Comparison of ENCODE assay signal across 12 cellular contexts in the genomic region with DNA sequence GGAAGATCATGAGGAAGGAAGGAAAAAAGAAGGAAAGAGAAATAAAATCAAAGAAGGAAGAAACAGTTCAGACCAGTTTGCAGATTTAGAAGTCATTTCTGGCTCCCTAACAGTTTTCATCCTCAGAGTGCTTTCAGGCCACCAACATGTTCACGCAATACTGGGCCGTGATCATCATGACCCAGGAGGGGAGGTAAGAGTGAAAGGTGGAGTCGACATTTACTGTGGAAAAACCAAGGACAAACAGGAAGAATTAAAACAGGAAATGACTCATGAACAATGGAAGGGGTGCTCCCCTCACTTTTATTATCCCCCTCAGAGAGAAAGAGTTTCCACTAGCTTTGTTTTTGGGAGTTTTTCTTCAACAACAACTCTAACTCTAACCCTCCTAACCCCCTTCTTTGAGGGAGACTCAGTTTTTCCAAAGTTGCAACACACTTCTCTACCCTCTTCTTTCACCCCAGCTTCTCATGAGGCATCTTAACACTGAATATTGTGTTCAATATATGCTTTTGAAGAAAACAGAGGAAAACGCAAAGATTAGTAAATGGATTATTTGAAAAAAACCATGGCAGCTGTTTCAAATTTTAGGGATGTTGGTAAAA.
DNase-seq lines count a peak whose midpoint lies in the region; ATAC-seq and TF ChIP-seq lines count a peak whose summit lies in the region.
"Had no signal": no experiment of that assay in that cellular context is flagged by ENCODE, and none has a peak within 500 bp of the region (broad histone marks: within the 10 kb centered on the region; RNA-seq: fewer than 3 reads in every experiment).

No MANE protein-coding gene starts in this region.

- no peak for TF ChIP-seq CTCF in OCI-LY1 (IDR thresholded peaks at IDR 0.05; ENCODE audit: low read length)

- no peaks in the 10 kb centered on the region for H3K9me2 ChIP-seq in OCI-LY1 (ENCODE audit: low read depth, low read length)
- H3K9me2 ChIP-seq: SK-N-SH had no signal

- no peaks in the 10 kb centered on the region for H3K79me2 ChIP-seq in OCI-LY1 (ENCODE audit: insufficient read depth, low read length)

- peak overlapping the region; percentile 56 for H3K4me2 ChIP-seq in OCI-LY1 (ENCODE audit: low read length)
- H3K4me2 ChIP-seq: SK-N-SH had no signal

- DNase-seq in activated T-cell treated with anti-CD3 and anti-CD28 coated beads, Interleukin-2, amount 50 U/mL, for 24 hours = no peak
- no peak for DNase-seq in activated T-cell treated with anti-CD3 and anti-CD28 coated beads for 4 hours
- DNase-seq in activated naive CD8-positive, alpha-beta T cell treated with anti-CD3 and anti-CD28 coated beads for 36 hours = peak; percentile 54
- DNase-seq in stimulated activated CD4-positive, alpha-beta T cell treated with anti-CD3 and anti-CD28 coated beads, Interleukin-2, amount 100 ng/mL, for 24 hours = peak; percentile 42 to 55
- DNase-seq in hippocampal formation (lab: John Stamatoyannopoulos, UW) = no peak
- no peak for DNase-seq in COLO668 (lab: John Stamatoyannopoulos, UW; ENCODE audit: unreplicated experiment)
- DNase-seq: NCI-H1105 treated with DMSO at 0.1 percent for 48 hours, right cardiac atrium, SK-N-SH had no signal

- H3K4me1 Mint-ChIP-seq in activated T-cell treated with anti-CD3 and anti-CD28 coated beads, Interleukin-2, amount 50 U/mL, for 24 hours (ENCODE audit: low read depth) = peaks cover 89% of the 10 kb centered on the region
- peaks cover 79% of the 10 kb centered on the region for H3K4me1 Mint-ChIP-seq in activated naive CD8-positive, alpha-beta T cell treated with anti-CD3 and anti-CD28 coated beads for 36 hours

- peaks cover 31% of the 10 kb centered on the region for H3K4me1 ChIP-seq in OCI-LY1 (ENCODE audit: insufficient read depth, low read length, severe bottlenecking)

- H3K36me3 ChIP-seq in OCI-LY1 (ENCODE audit: insufficient read depth, low read length) = no peaks in the 10 kb centered on the region
- H3K36me3 ChIP-seq: cardiac muscle cell had no signal

- H3K27ac Mint-ChIP-seq in activated T-cell treated with anti-CD3 and anti-CD28 coated beads, Interleukin-2, amount 50 U/mL, for 24 hours = peak overlapping the region; percentile 98
- H3K27ac Mint-ChIP-seq in activated naive CD8-positive, alpha-beta T cell treated with anti-CD3 and anti-CD28 coated beads for 36 hours = peak overlapping the region; percentile 99

- H3K4me3 Mint-ChIP-seq in activated T-cell treated with anti-CD3 and anti-CD28 coated beads, Interleukin-2, amount 50 U/mL, for 24 hours = peak overlapping the region; percentile 65
- peak overlapping the region; percentile 77 for H3K4me3 Mint-ChIP-seq in activated naive CD8-positive, alpha-beta T cell treated with anti-CD3 and anti-CD28 coated beads for 36 hours

- H3K4me3 ChIP-seq in OCI-LY1 (ENCODE audit: low read depth, low read length, poor library complexity, severe bottlenecking) = peak overlapping the region; percentile 2
- H3K4me3 ChIP-seq: cardiac muscle cell had no signal

- H3K27me3 Mint-ChIP-seq in activated T-cell treated with anti-CD3 and anti-CD28 coated beads, Interleukin-2, amount 50 U/mL, for 24 hours = no peaks in the 10 kb centered on the region
- no peaks in the 10 kb centered on the region for H3K27me3 Mint-ChIP-seq in activated naive CD8-positive, alpha-beta T cell treated with anti-CD3 and anti-CD28 coated beads for 36 hours

- ATAC-seq in GM21717 (IDR thresholded peaks at IDR 0.05; ENCODE audit: unreplicated experiment) = no peak

- H3K27ac ChIP-seq in OCI-LY1 (ENCODE audit: low read depth, low read length, poor library complexity, severe bottlenecking) = peak overlapping the region; percentile 63
- H3K27ac ChIP-seq: cardiac muscle cell had no signal

- 0 out of 2 replicates have a peak, but pooled peaks cover 6% of the 10 kb centered on the region for H3F3A ChIP-seq in OCI-LY1 (ENCODE audit: insufficient read depth, low read length)

- peaks cover 6% of the 10 kb centered on the region for H3K36me3 Mint-ChIP-seq in activated T-cell treated with anti-CD3 and anti-CD28 coated beads, Interleukin-2, amount 50 U/mL, for 24 hours (ENCODE audit: low read depth)
- H3K36me3 Mint-ChIP-seq in activated naive CD8-positive, alpha-beta T cell treated with anti-CD3 and anti-CD28 coated beads for 36 hours = peaks cover 22% of the 10 kb centered on the region

- H3K27me3 ChIP-seq in OCI-LY1 (ENCODE audit: insufficient read depth, low read length) = no peaks in the 10 kb centered on the region

- no peaks in the 10 kb centered on the region for H3K9me3 ChIP-seq in OCI-LY1 (ENCODE audit: low read length)
- H3K9me3 ChIP-seq: SK-N-SH had no signal

- H3K9ac ChIP-seq in OCI-LY1 (ENCODE audit: low read length) = peak overlapping the region; percentile 38
- H3K9ac ChIP-seq: SK-N-SH had no signal

- H3K9me3 Mint-ChIP-seq in activated T-cell treated with anti-CD3 and anti-CD28 coated beads, Interleukin-2, amount 50 U/mL, for 24 hours = peaks cover 6% of the 10 kb centered on the region
- H3K9me3 Mint-ChIP-seq in activated naive CD8-positive, alpha-beta T cell treated with anti-CD3 and anti-CD28 coated beads for 36 hours = peaks cover 10% of the 10 kb centered on the region

- H2AFZ ChIP-seq in OCI-LY1 (ENCODE audit: low read length) = peak overlapping the region; percentile 95

- H4K20me1 ChIP-seq in OCI-LY1 (ENCODE audit: insufficient read depth, low read length) = no peaks in the 10 kb centered on the region

Comparison
In these comparisons a context has a peak if more than half of its experiments do, and no peak if none do; other contexts are left out.
1. DNase-seq: peak in activated naive CD8-positive, alpha-beta T cell treated with anti-CD3 and anti-CD28 coated beads for 36 hours (single experiment) and stimulated activated CD4-positive, alpha-beta T cell treated with anti-CD3 and anti-CD28 coated beads, Interleukin-2, amount 100 ng/mL, for 24 hours (2 of 2); none in activated T-cell treated with anti-CD3 and anti-CD28 coated beads, Interleukin-2, amount 50 U/mL, for 24 hours (single experiment), activated T-cell treated with anti-CD3 and anti-CD28 coated beads for 4 hours (single experiment), hippocampal formation (0 of 2) and COLO668 (single experiment).